Comparison of ENCODE assay signal across 9 cellular contexts in the genomic region with DNA sequence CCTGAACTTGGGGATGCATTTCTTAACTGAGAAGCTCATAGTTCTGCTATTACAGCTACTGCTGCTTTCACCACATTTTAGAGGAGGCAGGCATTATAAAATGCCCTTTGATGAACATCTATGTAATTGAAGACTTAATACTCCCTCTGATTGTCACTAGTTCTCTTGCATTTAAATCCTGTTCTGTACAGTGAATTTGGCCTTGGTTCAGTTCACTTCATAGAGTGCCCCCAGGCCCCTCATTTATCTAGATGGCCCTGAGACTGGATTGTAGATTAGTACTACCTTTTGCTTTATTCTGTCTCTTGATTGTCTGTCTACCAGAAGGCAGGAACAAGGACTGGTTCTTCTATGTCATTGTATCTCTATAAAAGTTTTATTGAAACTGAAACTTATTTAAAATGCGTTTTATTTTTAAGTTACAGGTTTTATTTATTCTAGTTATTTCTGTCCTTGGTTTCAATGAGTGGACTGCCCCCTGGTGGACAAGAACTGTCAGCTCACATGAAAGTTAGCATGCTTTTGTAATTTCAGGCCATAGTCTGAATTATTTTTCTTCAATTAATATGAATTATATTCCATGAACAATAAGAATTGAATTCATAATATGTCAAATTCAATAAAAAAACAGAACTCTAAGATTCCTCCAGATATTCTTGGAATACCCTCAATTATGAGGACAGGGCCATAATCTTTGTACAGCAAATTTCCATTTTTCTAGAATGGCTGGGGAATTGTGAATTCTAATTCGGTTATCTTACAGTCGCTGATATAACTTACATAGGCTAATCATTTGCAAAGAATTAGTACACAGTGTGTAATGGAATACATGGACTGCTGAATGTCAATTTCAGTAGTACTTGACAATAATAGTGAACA. TPM values are rescaled to one million over a fixed set of nuclear protein-coding genes. Genes with fewer than 3 reads are reported as not detected.
DNase-seq lines count a peak whose midpoint lies in the region; ATAC-seq and TF ChIP-seq lines count a peak whose summit lies in the region.
"Had no signal": no experiment of that assay in that cellular context is flagged by ENCODE, and none has a peak within 500 bp of the region (broad histone marks: within the 10 kb centered on the region; RNA-seq: fewer than 3 reads in every experiment).

No MANE protein-coding gene starts in this region.

- TF ChIP-seq CTCF in choroid plexus epithelial cell (conservative IDR thresholded peaks at IDR 0.05; ENCODE audit: low read depth, low read length): peak; percentile 83

- H3K4me1 ChIP-seq in CD8-positive, alpha-beta memory T cell (ENCODE audit: insufficient read depth, low read length): no peaks in the 10 kb centered on the region

- H3K27me3 Mint-ChIP-seq in CD8-positive, alpha-beta memory T cell: peaks cover 18 to 46% of the 10 kb centered on the region in 2 donors

- ATAC-seq in GM18907 (IDR thresholded peaks at IDR 0.05; ENCODE audit: unreplicated experiment): no peak

- POLR2A ChIA-PET in CD8-positive, alpha-beta memory T cell (lab: Charles Lee): no interaction called here

- CTCF ChIA-PET in CD8-positive, alpha-beta memory T cell (lab: Charles Lee): interaction anchor here (0.5 to 2.1 kb wide), 10 partner anchors 9 to 607 kb away, joined by 3 to 9 read pairs (median 4); no protein-coding TSS in a partner anchor

- no peaks in the 10 kb centered on the region for H3K27me3 ChIP-seq in CD8-positive, alpha-beta memory T cell (ENCODE audit: insufficient read depth, low read length, poor library complexity, severe bottlenecking)
- H3K27me3 ChIP-seq: ovary had no signal

- H3K9me3 Mint-ChIP-seq in CD8-positive, alpha-beta memory T cell: no peaks in the 10 kb centered on the region

- no peak overlapping the region for H3K27ac Mint-ChIP-seq in CD8-positive, alpha-beta memory T cell

- H3K4me3 ChIP-seq in CD8-positive, alpha-beta memory T cell (ENCODE audit: low read length): no peak overlapping the region
- H3K4me3 ChIP-seq in choroid plexus epithelial cell (ENCODE audit: low read depth, low read length): no peak overlapping the region
- H3K4me3 ChIP-seq: ovary had no signal

- H3K36me3 Mint-ChIP-seq in CD8-positive, alpha-beta memory T cell: no peaks in the 10 kb centered on the region

- no peaks in the 10 kb centered on the region for H3K9me3 ChIP-seq in CD8-positive, alpha-beta memory T cell (ENCODE audit: low read length)
- H3K9me3 ChIP-seq: ovary had no signal

- no peaks in the 10 kb centered on the region for H3K36me3 ChIP-seq in CD8-positive, alpha-beta memory T cell (ENCODE audit: insufficient read depth, low read length)
- H3K36me3 ChIP-seq: ovary had no signal

- peak in 4 of 5 donors; percentile 14 to 57 (median 22) for DNase-seq in CD8-positive, alpha-beta memory T cell
- DNase-seq in H4 (ENCODE audit: low spot score): peak; percentile 49
- peak; percentile 51 for DNase-seq in RPMI8226
- peak; percentile 79 for DNase-seq in choroid plexus epithelial cell (ENCODE audit: low read depth)
- peak; percentile 62 for DNase-seq in myocyte (ENCODE audit: low read depth)
- no peak for DNase-seq in GM19238 (ENCODE audit: insufficient read length, low spot score)
- no peak for DNase-seq in NCI-H2107 (lab: John Stamatoyannopoulos, UW)

- no peak overlapping the region for H3K4me3 Mint-ChIP-seq in CD8-positive, alpha-beta memory T cell

- peaks cover 0 to 3% (median 0%) of the 10 kb centered on the region in 3 donors for H3K4me1 Mint-ChIP-seq in CD8-positive, alpha-beta memory T cell

- no peak overlapping the region for H3K27ac ChIP-seq in CD8-positive, alpha-beta memory T cell (ENCODE audit: low read depth, low read length)
- H3K27ac ChIP-seq: ovary had no signal

RNA-seq across cellular contexts. Expression of a gene that starts 47.2 kb away (rescaled TPM):
- total RNA-seq in CD8-positive, alpha-beta memory T cell: 10 to 100 TPM; 86.1 to 86.8 TPM
- 25.0 TPM for polyA plus RNA-seq in CD8-positive, alpha-beta memory T cell
- 101 and 105 TPM in 2 replicates for total RNA-seq in H4 (2014; rRNA removed; shearing (Covaris generic))
- total RNA-seq in myocyte: 63.5 and 99.3 TPM in 2 replicates
- 29.4 TPM for polyA plus RNA-seq in myocyte (2012)

Comparison
In these comparisons a context has a peak if more than half of its experiments do, and no peak if none do; other contexts are left out.
1. DNase-seq: peak in CD8-positive, alpha-beta memory T cell (4 of 5), H4 (single experiment), RPMI8226 (single experiment), choroid plexus epithelial cell (single experiment) and myocyte (single experiment); none in GM19238 (single experiment) and NCI-H2107 (single experiment).